Comparison of ENCODE assay signal across 15 cellular contexts in genomic region chr1:87200875-87201638, GRCh38.
DNase-seq lines count a peak whose midpoint lies in the region; ATAC-seq, FAIRE-seq and TF ChIP-seq lines count a peak whose summit lies in the region.
"Had no signal": no experiment of that assay in that cellular context is flagged by ENCODE, and none has a peak within 500 bp of the region (broad histone marks: within the 10 kb centered on the region; RNA-seq: fewer than 3 reads in every experiment).

No MANE protein-coding gene starts in this region.

- ATAC-seq in RWPE2 (ENCODE audit: low read depth) (peak; percentile 35; the same call in 1 of the 3 replicates), GM19351 (IDR thresholded peaks at IDR 0.05; ENCODE audit: unreplicated experiment) (no peak), HG03571 (IDR thresholded peaks at IDR 0.05; ENCODE audit: unreplicated experiment) (no peak)
- ATAC-seq: stimulated activated naive CD8-positive, alpha-beta T cell treated with anti-CD3 and anti-CD28 coated beads, Interleukin-15, Interleukin-2, amounts not matched to agents 100 U/mL and 50 U/mL, for 24 hours had no signal

- TF ChIP-seq CTCF in RWPE2 (IDR thresholded peaks at IDR 0.05; ENCODE audit: poor library complexity, severe bottlenecking) = no peak
- TF ChIP-seq CTCF in mesothelial cell of epicardium (IDR thresholded peaks at IDR 0.05; ENCODE audit: unreplicated experiment) = no peak

- no peak overlapping the region for H3K27ac Mint-ChIP-seq in mesothelial cell of epicardium
- H3K27ac Mint-ChIP-seq: activated CD4-positive, alpha-beta T cell treated with anti-CD3 and anti-CD28 coated beads, Interleukin-2, amount 10 ng/mL, durations not matched to agents 7 days and 5 days had no signal

- no peaks in the 10 kb centered on the region for H3K9me3 ChIP-seq in RWPE2 (ENCODE audit: severe bottlenecking)

- no peaks in the 10 kb centered on the region for H3K27me3 ChIP-seq in RWPE2 (ENCODE audit: insufficient read depth, poor library complexity, severe bottlenecking)

- no peaks in the 10 kb centered on the region for H3K4me1 ChIP-seq in RWPE2 (ENCODE audit: insufficient read depth, poor library complexity, severe bottlenecking)

- no peak overlapping the region for H3K4me3 ChIP-seq in RWPE2 (ENCODE audit: severe bottlenecking)

- H3K36me3 ChIP-seq in RWPE2 (ENCODE audit: low read depth) = no peaks in the 10 kb centered on the region

- no peaks in the 10 kb centered on the region for H3K9me3 Mint-ChIP-seq in mesothelial cell of epicardium
- H3K9me3 Mint-ChIP-seq: activated CD4-positive, alpha-beta T cell treated with anti-CD3 and anti-CD28 coated beads, Interleukin-2, amount 10 ng/mL, durations not matched to agents 7 days and 5 days had no signal

- H3K4me1 Mint-ChIP-seq in mesothelial cell of epicardium = peaks cover 9% of the 10 kb centered on the region

- TF ChIP-seq POLR2A in GM12891 (IDR thresholded peaks at IDR 0.05; ENCODE audit: low read depth, low read length) = no peak

- peaks cover 38% of the 10 kb centered on the region for H3K27me3 Mint-ChIP-seq in mesothelial cell of epicardium (ENCODE audit: low read depth)

- H3K36me3 Mint-ChIP-seq in mesothelial cell of epicardium = no peaks in the 10 kb centered on the region

- FAIRE-seq in GM12891 (lab: Jason Lieb, UNC) = peak; percentile 35
- FAIRE-seq: colon had no signal

- H3K27ac ChIP-seq in RWPE2 (ENCODE audit: poor library complexity, severe bottlenecking) = no peak overlapping the region
- H3K27ac ChIP-seq: KMS-11 had no signal

- no peak overlapping the region for H3K4me3 Mint-ChIP-seq in mesothelial cell of epicardium
- H3K4me3 Mint-ChIP-seq: activated CD4-positive, alpha-beta T cell treated with anti-CD3 and anti-CD28 coated beads, Interleukin-2, amount 10 ng/mL, durations not matched to agents 7 days and 5 days had no signal

- no peak for DNase-seq in GM12891 (ENCODE audit: insufficient read length, low spot score)
- DNase-seq in NCI-H2029 treated with DMSO at 0.1 percent for 48 hours (lab: John Stamatoyannopoulos, UW) = peak; percentile 87
- DNase-seq in RWPE2 (ENCODE audit: low spot score) = no peak
- DNase-seq in myocyte (ENCODE audit: low read depth) = peak; percentile 34
- DNase-seq in activated CD4-positive, alpha-beta T cell treated with anti-CD3 and anti-CD28 coated beads, Interleukin-2, amount 50 U/mL, for 48 hours = no peak
- DNase-seq in mesothelial cell of epicardium (ENCODE audit: low spot score in 2 of 2, unreplicated experiment in 2 of 2) = no peak
- DNase-seq: activated CD4-positive, alpha-beta T cell treated with anti-CD3 and anti-CD28 coated beads, Interleukin-2, amount 10 ng/mL, durations not matched to agents 7 days and 5 days; erythroblast; NCI-H446; RPMI8226; stimulated activated naive CD8-positive, alpha-beta T cell treated with anti-CD3 and anti-CD28 coated beads, Interleukin-15, Interleukin-2, amounts not matched to agents 100 U/mL and 50 U/mL, for 24 hours had no signal

TF ChIP-seq in GM12891, 5 proteins besides CTCF, POLR2A, EP300 and RAD21:
- TF ChIP-seq SPI1 (IDR thresholded peaks at IDR 0.05; ENCODE audit: low read depth, low read length) = no peak
- TF ChIP-seq POLR2AphosphoS5 (IDR thresholded peaks at IDR 0.05; ENCODE audit: low read depth, low read length) = no peak

Comparison
In these comparisons a context has a peak if more than half of its experiments do, and no peak if none do; other contexts are left out.
1. DNase-seq: peak in NCI-H2029 treated with DMSO at 0.1 percent for 48 hours (single experiment) and myocyte (single experiment); none in GM12891 (single experiment), RWPE2 (single experiment), activated CD4-positive, alpha-beta T cell treated with anti-CD3 and anti-CD28 coated beads, Interleukin-2, amount 50 U/mL, for 48 hours (0 of 2) and mesothelial cell of epicardium (0 of 2).